Comparison of ENCODE assay signal across 9 cellular contexts in the genomic region with DNA sequence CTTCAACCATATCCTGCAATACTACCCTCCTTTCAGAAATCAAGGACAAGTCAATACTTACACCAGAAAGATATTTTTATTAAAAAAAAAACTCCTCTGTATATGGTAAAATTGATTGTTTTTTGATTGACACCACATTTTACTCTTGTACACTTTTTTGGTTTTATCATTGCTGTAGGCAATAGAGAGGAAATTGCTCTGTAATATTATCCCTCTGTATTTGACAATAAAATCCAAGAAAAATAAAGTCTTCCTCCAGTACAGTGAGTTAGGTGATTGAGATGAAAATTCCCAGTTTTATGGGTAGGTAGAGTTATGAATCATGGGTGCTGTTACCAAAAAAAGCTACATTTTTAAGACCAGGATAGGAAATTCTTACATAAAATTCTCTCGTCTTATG. TPM values are rescaled to one million over a fixed set of nuclear protein-coding genes. Genes with fewer than 3 reads are reported as not detected.
"Had no signal": no experiment of that assay in that cellular context is flagged by ENCODE, and none has a peak within 500 bp of the region (broad histone marks: within the 10 kb centered on the region; RNA-seq: fewer than 3 reads in every experiment).

No MANE protein-coding gene starts in this region.

- H3K27ac ChIP-seq: HL-60 had no signal

- H3K4me3 ChIP-seq: K562 had no signal

- H3K4me3 Mint-ChIP-seq: IgD-negative memory B cell had no signal

- DNase-seq: IMR-90, KBM-7, KG1 had no signal

- H3K27ac Mint-ChIP-seq: IgD-negative memory B cell had no signal

- ATAC-seq: HepG2, K562 had no signal

- H3K36me3 Mint-ChIP-seq: IgD-negative memory B cell had no signal

- H3K4me1 Mint-ChIP-seq: IgD-negative memory B cell had no signal

RNA-seq across cellular contexts. Expression of a gene that starts 22.6 kb away (rescaled TPM):
- total RNA-seq: HepG2, HT-29, HT1080, IMR-90 had no signal

RNA-seq across cellular contexts. Expression of a gene that starts 31.7 kb away (rescaled TPM):
- total RNA-seq: HepG2, HT-29, HT1080, IMR-90, K562 had no signal
